Comparison of ENCODE assay signal across 11 cellular contexts in genomic region chr3:64266983-64267382, GRCh38. TPM values are rescaled to one million over a fixed set of nuclear protein-coding genes. Genes with fewer than 3 reads are reported as not detected.
DNase-seq lines count a peak whose midpoint lies in the region; ATAC-seq, FAIRE-seq and TF ChIP-seq lines count a peak whose summit lies in the region.
"Had no signal": no experiment of that assay in that cellular context is flagged by ENCODE, and none has a peak within 500 bp of the region (broad histone marks: within the 10 kb centered on the region; RNA-seq: fewer than 3 reads in every experiment).

No MANE protein-coding gene starts in this region.

- no peak for TF ChIP-seq CTCF in chondrocyte (IDR thresholded peaks at IDR 0.05)
- no peak for TF ChIP-seq CTCF in HepG2 (CRISPR knock-in tag; IDR thresholded peaks at IDR 0.05)

- no peak overlapping the region for H3K9ac ChIP-seq in HUES64 (ENCODE audit: low read depth, low read length)
- H3K9ac ChIP-seq in HepG2 (ENCODE audit: insufficient read depth, low read depth, low read length): no peak overlapping the region
- H3K9ac ChIP-seq in stomach smooth muscle (ENCODE audit: low read length in 2 of 2): peak overlapping the region; percentile 83 to 92

- no peak overlapping the region; the same call in 1 of the 2 replicates for H3K4me2 ChIP-seq in HepG2 (ENCODE audit: low read depth, low read length)

- H3K27me3 Mint-ChIP-seq in chondrocyte (ENCODE audit: low read depth): no peaks in the 10 kb centered on the region
- H3K27me3 Mint-ChIP-seq in activated CD8-positive, alpha-beta T cell treated with anti-CD3 and anti-CD28 coated beads, Interleukin-2, amount 10 ng/mL, durations not matched to agents 7 days and 5 days (ENCODE audit: low read depth): peaks cover 19% of the 10 kb centered on the region
- H3K27me3 Mint-ChIP-seq in activated T-helper 17 cell treated with anti-CD3 and anti-CD28 coated beads, Interleukin-2, amount 50 U/mL, for 72 hours: peaks cover 32% of the 10 kb centered on the region

- intact Hi-C loops in HepG2 (cut with micrococcal nuclease; ENCODE audit: unreplicated experiment): no loop called here

- H3K27ac ChIP-seq in HUES64 (ENCODE audit: low read depth, low read length): no peak overlapping the region
- no peak overlapping the region for H3K27ac ChIP-seq in HepG2 (ENCODE audit: extremely low read length, insufficient read depth, low read length)
- peak overlapping the region; percentile 91 for H3K27ac ChIP-seq in stomach smooth muscle (ENCODE audit: low read length)

- in situ Hi-C loops in HepG2 (cut with HindIII; ENCODE audit: extremely low pct_ligation_motif_present, low pct_unique_long_range_greater_than_20kb): no loop called here

- no TSS peak for BruUV-seq in HepG2 (replicated peaks; lab: Mats Ljungman, UMichigan)

- TF ChIP-seq RAD21 in HepG2 (CRISPR knock-in tag; IDR thresholded peaks at IDR 0.05): no peak

- no peak overlapping the region for H2AFZ ChIP-seq in HepG2 (ENCODE audit: low read length)

- peaks cover 12% of the 10 kb centered on the region for H3K36me3 Mint-ChIP-seq in chondrocyte (ENCODE audit: low read depth)
- no peaks in the 10 kb centered on the region for H3K36me3 Mint-ChIP-seq in activated CD8-positive, alpha-beta T cell treated with anti-CD3 and anti-CD28 coated beads, Interleukin-2, amount 10 ng/mL, durations not matched to agents 7 days and 5 days (ENCODE audit: low read depth)
- no peaks in the 10 kb centered on the region for H3K36me3 Mint-ChIP-seq in activated T-helper 17 cell treated with anti-CD3 and anti-CD28 coated beads, Interleukin-2, amount 50 U/mL, for 72 hours (ENCODE audit: low read depth)

- peaks cover 77% of the 10 kb centered on the region for H3K4me1 Mint-ChIP-seq in chondrocyte (ENCODE audit: low read depth)
- no peaks in the 10 kb centered on the region for H3K4me1 Mint-ChIP-seq in activated CD8-positive, alpha-beta T cell treated with anti-CD3 and anti-CD28 coated beads, Interleukin-2, amount 10 ng/mL, durations not matched to agents 7 days and 5 days (ENCODE audit: low read depth)
- no peaks in the 10 kb centered on the region for H3K4me1 Mint-ChIP-seq in activated T-helper 17 cell treated with anti-CD3 and anti-CD28 coated beads, Interleukin-2, amount 50 U/mL, for 72 hours

- TF ChIP-seq EP300 in HepG2 (IDR thresholded peaks at IDR 0.05; ENCODE audit: low read depth in 2 of 2, low read length in 2 of 2) (no peak), HepG2 (CRISPR knock-in tag; IDR thresholded peaks at IDR 0.05; ENCODE audit: borderline replicate concordance) (no peak)

- peak overlapping the region; percentile 79 for H3K4me3 Mint-ChIP-seq in chondrocyte (ENCODE audit: unreplicated experiment)
- H3K4me3 Mint-ChIP-seq in activated CD8-positive, alpha-beta T cell treated with anti-CD3 and anti-CD28 coated beads, Interleukin-2, amount 10 ng/mL, durations not matched to agents 7 days and 5 days: no peak overlapping the region
- H3K4me3 Mint-ChIP-seq in activated T-helper 17 cell treated with anti-CD3 and anti-CD28 coated beads, Interleukin-2, amount 50 U/mL, for 72 hours: no peak overlapping the region

- FAIRE-seq in HepG2 (lab: Jason Lieb, UNC): no peak

- POLR2A ChIA-PET in HepG2 (lab: Yijun Ruan, JAX): no interaction called here
- POLR2A ChIA-PET in activated CD8-positive, alpha-beta T cell treated with anti-CD3 and anti-CD28 coated beads, Interleukin-2, amount 10 ng/mL, durations not matched to agents 7 days and 5 days (lab: Charles Lee): no interaction called here

- H4K20me1 ChIP-seq in HepG2 (ENCODE audit: insufficient read depth, low read length): no peaks in the 10 kb centered on the region

- H3K4me3 ChIP-seq in HUES64 (ENCODE audit: low read length) (peak overlapping the region; percentile 64), HepG2 (replicated peaks in 1 of 3; ENCODE audit: insufficient read depth in 1 of 3, low read depth in 2 of 3, low read length in 3 of 3) (0 out of 6 replicates have a peak overlapping the region, but pooled peaks of 1 of the 3 experiments have one; percentile 49), stomach smooth muscle (ENCODE audit: low read length in 2 of 2) (peak overlapping the region; percentile 92 to 93)

- no peak for TF ChIP-seq POLR2A in HepG2 (IDR thresholded peaks at IDR 0.05; ENCODE audit: insufficient read depth in 1 of 2, low read depth in 2 of 2, low read length in 2 of 2)

- DNase-seq in chondrocyte (ENCODE audit: low spot score): no peak
- no peak for DNase-seq in HepG2 (ENCODE audit: low spot score)
- no peak for DNase-seq in activated CD8-positive, alpha-beta T cell treated with anti-CD3 and anti-CD28 coated beads, Interleukin-2, amount 10 ng/mL, durations not matched to agents 7 days and 5 days
- DNase-seq in anterior cingulate cortex (lab: John Stamatoyannopoulos, UW): no peak
- DNase-seq in NCI-H1105 (lab: John Stamatoyannopoulos, UW): no peak
- DNase-seq: activated CD4-positive, alpha-beta T cell treated with anti-CD3 and anti-CD28 coated beads for 48 hours; stimulated activated CD8-positive, alpha-beta memory T cell treated with anti-CD3 and anti-CD28 coated beads, Interleukin-4, amount 100 ng/mL, for 48 hours had no signal

- no peaks in the 10 kb centered on the region for H3K36me3 ChIP-seq in HUES64 (ENCODE audit: insufficient read depth, low read length)
- no peaks in the 10 kb centered on the region for H3K36me3 ChIP-seq in HepG2 (replicated peaks in 1 of 2; ENCODE audit: control insufficient read depth in 1 of 2, insufficient read depth in 2 of 2, low read length in 2 of 2)
- H3K36me3 ChIP-seq in stomach smooth muscle (ENCODE audit: control insufficient read depth in 2 of 2, insufficient read depth in 2 of 2, low read length in 2 of 2): peaks cover 0 to 3% of the 10 kb centered on the region in 2 donors

- no peak for ATAC-seq in HepG2
- no peak for ATAC-seq in activated CD8-positive, alpha-beta T cell treated with anti-CD3 and anti-CD28 coated beads, Interleukin-2, amount 10 ng/mL, durations not matched to agents 7 days and 5 days
- no peak for ATAC-seq in activated T-helper 17 cell treated with anti-CD3 and anti-CD28 coated beads, Interleukin-2, amount 50 U/mL, for 72 hours (replicated peaks)

- CTCF ChIA-PET in HepG2 (lab: Yijun Ruan, JAX; ENCODE audit: low intra/inter-chr PET ratio, low total read pairs): no interaction called here
- CTCF ChIA-PET in activated CD8-positive, alpha-beta T cell treated with anti-CD3 and anti-CD28 coated beads, Interleukin-2, amount 10 ng/mL, durations not matched to agents 7 days and 5 days (lab: Charles Lee): no interaction called here

- no peaks in the 10 kb centered on the region for H3K79me2 ChIP-seq in HepG2 (ENCODE audit: insufficient read depth, low read length)

- H3K9me3 ChIP-seq in HUES64 (ENCODE audit: insufficient read depth, low read depth, low read length): peaks cover 9% of the 10 kb centered on the region; the same call in 1 of the 2 replicates
- H3K9me3 ChIP-seq in HepG2 (ENCODE audit: low read length): peaks cover 9% of the 10 kb centered on the region
- no peaks in the 10 kb centered on the region for H3K9me3 ChIP-seq in stomach smooth muscle (ENCODE audit: control insufficient read depth in 2 of 2, low read length in 2 of 2)

- no peaks in the 10 kb centered on the region for H3K27me3 ChIP-seq in HUES64 (ENCODE audit: insufficient read depth, low read length)
- peaks cover 0 to 23% of the 10 kb centered on the region in 2 experiments; a peak in 2 of 5 replicates for H3K27me3 ChIP-seq in HepG2 (ENCODE audit: control insufficient read depth in 1 of 2, insufficient read depth in 2 of 2, low read length in 2 of 2)
- H3K27me3 ChIP-seq in stomach smooth muscle (ENCODE audit: control insufficient read depth in 1 of 2, insufficient read depth in 2 of 2, low read length in 2 of 2): no peaks in the 10 kb centered on the region

- 69% methylated on average over 2 of the region's 2 CpGs for WGBS in HUES64
- 4% methylated on average over 2 of the region's 2 CpGs for WGBS in HepG2 (ENCODE audit: low lambda C conversion rate)

- H3K27ac Mint-ChIP-seq in chondrocyte (ENCODE audit: unreplicated experiment): peak overlapping the region; percentile 90
- H3K27ac Mint-ChIP-seq in activated CD8-positive, alpha-beta T cell treated with anti-CD3 and anti-CD28 coated beads, Interleukin-2, amount 10 ng/mL, durations not matched to agents 7 days and 5 days: no peak overlapping the region
- H3K27ac Mint-ChIP-seq in activated T-helper 17 cell treated with anti-CD3 and anti-CD28 coated beads, Interleukin-2, amount 50 U/mL, for 72 hours: no peak overlapping the region

- peaks cover 12% of the 10 kb centered on the region for H3K9me3 Mint-ChIP-seq in chondrocyte (ENCODE audit: low read depth)
- no peaks in the 10 kb centered on the region for H3K9me3 Mint-ChIP-seq in activated CD8-positive, alpha-beta T cell treated with anti-CD3 and anti-CD28 coated beads, Interleukin-2, amount 10 ng/mL, durations not matched to agents 7 days and 5 days (ENCODE audit: insufficient read depth)
- no peaks in the 10 kb centered on the region for H3K9me3 Mint-ChIP-seq in activated T-helper 17 cell treated with anti-CD3 and anti-CD28 coated beads, Interleukin-2, amount 50 U/mL, for 72 hours

- H3K4me1 ChIP-seq in HUES64 (ENCODE audit: insufficient read depth, low read length) (peaks cover 25% of the 10 kb centered on the region), HepG2 (ENCODE audit: insufficient read depth, low read length) (peaks cover 27% of the 10 kb centered on the region), stomach smooth muscle (ENCODE audit: control insufficient read depth, insufficient read depth, low read length) (peaks cover 32% of the 10 kb centered on the region)

RNA-seq across cellular contexts. Expression of gene PRICKLE2, which starts 41.7 kb away (rescaled TPM):
- 3.3 TPM for polyA plus RNA-seq in HUES64 (2013, experiment 1 of 2)
- polyA plus RNA-seq in HUES64 (2013, experiment 2 of 2): 4.4 TPM
- 48.2 to 103 TPM (median 60.5 TPM) in 3 replicates for total RNA-seq in chondrocyte
- total RNA-seq in HepG2 (2016; rRNA removed; fragmentation: Illumina TruSeq; extraction: Trizol): 0.04 and 0.07 TPM in 2 replicates
- not detected in 2 replicates for total RNA-seq in HepG2 (2016; cell fraction: cytosol; rRNA removed; fragmentation: Illumina TruSeq; extraction: Trizol; ENCODE audit: low read depth)
- 0.02 and 0.04 TPM in 2 replicates for total RNA-seq in HepG2 (2016; cell fraction: insoluble cytoplasmic fraction; rRNA removed; fragmentation: Illumina TruSeq; extraction: Trizol)
- total RNA-seq in HepG2 (2016; cell fraction: membrane; rRNA removed; fragmentation: Illumina TruSeq; extraction: Trizol): 0.06 TPM in 1 of 2 replicates, not detected in the other
- 0.22 and 0.87 TPM in 2 replicates for total RNA-seq in HepG2 (2016; cell fraction: nucleus; rRNA removed; fragmentation: Illumina TruSeq; extraction: Trizol)
- polyA plus RNA-seq in HepG2 (2011; rRNA removed): 0.01 TPM in 2 replicates
- 0.01 and 0.03 TPM in 2 replicates for polyA plus RNA-seq in HepG2 (2011; cell fraction: cytosol; rRNA removed)
- 0.02 and 0.16 TPM in 2 replicates for polyA plus RNA-seq in HepG2 (2011; cell fraction: nucleus; rRNA removed)
- polyA plus RNA-seq in HepG2 (2012): 0.07 TPM in 1 of 2 replicates, not detected in the other
- polyA plus RNA-seq in HepG2 (2016; cell fraction: cytosol; fragmentation: Illumina TruSeq; extraction: Trizol; ENCODE audit: low read depth): not detected in 2 replicates
- not detected in 2 replicates for polyA plus RNA-seq in HepG2 (2016; cell fraction: insoluble cytoplasmic fraction; fragmentation: Illumina TruSeq; extraction: Trizol; ENCODE audit: low read depth)
- polyA plus RNA-seq in HepG2 (2016; cell fraction: membrane; fragmentation: Illumina TruSeq; extraction: Trizol; ENCODE audit: low read depth): not detected in 2 replicates
- polyA plus RNA-seq in HepG2 (2016; cell fraction: nucleus; fragmentation: Illumina TruSeq; extraction: Trizol; ENCODE audit: insufficient read depth, low read depth): 0.12 TPM in 1 of 2 replicates, not detected in the other
- polyA minus RNA-seq in HepG2 (2011; rRNA and poly(A)+ RNA removed; ENCODE audit: low replicate concordance): 0.09 and 0.20 TPM in 2 replicates
- polyA minus RNA-seq in HepG2 (2011; cell fraction: cytosol; rRNA and poly(A)+ RNA removed): not detected in 2 replicates
- polyA minus RNA-seq in HepG2 (2011; cell fraction: nucleus; rRNA and poly(A)+ RNA removed): under 0.01 TPM in 1 of 2 replicates, not detected in the other
- not detected for total RNA-seq in activated CD8-positive, alpha-beta T cell treated with anti-CD3 and anti-CD28 coated beads, Interleukin-2, amount 10 ng/mL, durations not matched to agents 7 days and 5 days
- not detected for total RNA-seq in activated T-helper 17 cell treated with anti-CD3 and anti-CD28 coated beads, Interleukin-2, amount 50 U/mL, for 72 hours
- total RNA-seq: NCI-H460 had no signal

Comparison
In these comparisons a context has a peak if more than half of its experiments do, and no peak if none do; other contexts are left out.
1. H3K9ac ChIP-seq: peak in stomach smooth muscle (2 of 2); none in HUES64 (single experiment) and HepG2 (single experiment).
2. RNA of gene PRICKLE2, which starts 41.7 kb away (total RNA-seq): 48.2 to 103 TPM in chondrocyte; 0.02 to 0.87 TPM in HepG2, not detected in activated CD8-positive, alpha-beta T cell treated with anti-CD3 and anti-CD28 coated beads, Interleukin-2, amount 10 ng/mL, durations not matched to agents 7 days and 5 days and not detected in activated T-helper 17 cell treated with anti-CD3 and anti-CD28 coated beads, Interleukin-2, amount 50 U/mL, for 72 hours; every median in the first group is over 10 times any median in the second.